Comparison of ENCODE assay signal across 15 cellular contexts in genomic region chr1:53366901-53367502, GRCh38. TPM values are rescaled to one million over a fixed set of nuclear protein-coding genes. Genes with fewer than 3 reads are reported as not detected.
A peak's percentile ranks its signal among the peaks of the same experiment; 100 is the strongest.
DNase-seq lines count a peak whose midpoint lies in the region; ATAC-seq and TF ChIP-seq lines count a peak whose summit lies in the region.
"Had no signal": no experiment of that assay in that cellular context is flagged by ENCODE, and none has a peak within 500 bp of the region (broad histone marks: within the 10 kb centered on the region; RNA-seq: fewer than 3 reads in every experiment).

No MANE protein-coding gene starts in this region.

- no peaks in the 10 kb centered on the region for H3K9me3 Mint-ChIP-seq in memory B cell
- H3K9me3 Mint-ChIP-seq in natural killer cell treated with Interleukin-12 subunit alpha and Interleukin-12 subunit beta and Interleukin-15 and Interleukin-18, amount 100 ng/mL, for 72 hours = no peaks in the 10 kb centered on the region

- no peaks in the 10 kb centered on the region for H3K9me3 ChIP-seq in left ventricle myocardium inferior (replicated peaks)
- H3K9me3 ChIP-seq in WERI-Rb-1 (ENCODE audit: severe bottlenecking) = no peaks in the 10 kb centered on the region
- H3K9me3 ChIP-seq: mucosa of descending colon had no signal

- no peaks in the 10 kb centered on the region for H3K27me3 Mint-ChIP-seq in memory B cell
- no peaks in the 10 kb centered on the region for H3K27me3 Mint-ChIP-seq in natural killer cell treated with Interleukin-12 subunit alpha and Interleukin-12 subunit beta and Interleukin-15 and Interleukin-18, amount 100 ng/mL, for 72 hours

- H3K27ac Mint-ChIP-seq in memory B cell = peak overlapping the region; percentile 94
- no peak overlapping the region for H3K27ac Mint-ChIP-seq in natural killer cell treated with Interleukin-12 subunit alpha and Interleukin-12 subunit beta and Interleukin-15 and Interleukin-18, amount 100 ng/mL, for 72 hours

- no peak for TF ChIP-seq CTCF in left ventricle myocardium inferior (IDR thresholded peaks at IDR 0.05; ENCODE audit: borderline replicate concordance)
- no peak for TF ChIP-seq CTCF in WERI-Rb-1 (IDR thresholded peaks at IDR 0.05; ENCODE audit: low read depth, low read length)

- H3K4me3 Mint-ChIP-seq in memory B cell = peak overlapping the region; percentile 98
- no peak overlapping the region for H3K4me3 Mint-ChIP-seq in natural killer cell treated with Interleukin-12 subunit alpha and Interleukin-12 subunit beta and Interleukin-15 and Interleukin-18, amount 100 ng/mL, for 72 hours
- H3K4me3 Mint-ChIP-seq: brain had no signal

- ATAC-seq in Right ventricle myocardium superior (ENCODE audit: poor library complexity) (no peak), memory B cell (ENCODE audit: low read depth) (no peak), GM18909 (IDR thresholded peaks at IDR 0.05; ENCODE audit: poor library complexity, unreplicated experiment) (no peak), GM19467 (IDR thresholded peaks at IDR 0.05; ENCODE audit: unreplicated experiment) (no peak)
- ATAC-seq in natural killer cell treated with Interleukin-12 subunit alpha and Interleukin-12 subunit beta and Interleukin-15 and Interleukin-18, amount 100 ng/mL, for 72 hours = no peak

- H3K27me3 ChIP-seq in left ventricle myocardium inferior (ENCODE audit: low read depth) (peaks cover 53% of the 10 kb centered on the region), WERI-Rb-1 (ENCODE audit: insufficient read depth, low read depth, severe bottlenecking) (no peaks in the 10 kb centered on the region)

- intact Hi-C loops in left ventricle myocardium inferior (cut with micrococcal nuclease) = no loop called here
- intact Hi-C loops in Right ventricle myocardium superior (cut with DNase I) = no loop called here

- H3K36me3 Mint-ChIP-seq in memory B cell = peaks cover 23% of the 10 kb centered on the region
- H3K36me3 Mint-ChIP-seq in natural killer cell treated with Interleukin-12 subunit alpha and Interleukin-12 subunit beta and Interleukin-15 and Interleukin-18, amount 100 ng/mL, for 72 hours = no peaks in the 10 kb centered on the region
- H3K36me3 Mint-ChIP-seq: brain had no signal

- H3K4me1 Mint-ChIP-seq in memory B cell = peaks cover 39% of the 10 kb centered on the region
- H3K4me1 Mint-ChIP-seq in natural killer cell treated with Interleukin-12 subunit alpha and Interleukin-12 subunit beta and Interleukin-15 and Interleukin-18, amount 100 ng/mL, for 72 hours (ENCODE audit: low read depth in 2 of 2) = peaks cover 10 to 13% of the 10 kb centered on the region in 2 donors

- DNase-seq in left ventricle myocardium inferior = no peak
- DNase-seq in Right ventricle myocardium superior = no peak
- DNase-seq in WERI-Rb-1 = peak; percentile 5
- no peak for DNase-seq in memory B cell (ENCODE audit: low spot score in 2 of 2)
- DNase-seq in natural killer cell treated with Interleukin-12 subunit alpha and Interleukin-12 subunit beta and Interleukin-15 and Interleukin-18, amount 100 ng/mL, for 72 hours (ENCODE audit: low spot score) = no peak
- no peak for DNase-seq in stimulated activated CD4-positive, alpha-beta T cell treated with anti-CD3 and anti-CD28 coated beads, Interleukin-15, amount 100 ng/mL, for 24 hours
- DNase-seq: AML-193, DMS79 treated with DMSO at 0.1 percent for 48 hours, GM23248, mucosa of descending colon, NCI-H1694, SIG-M5 had no signal

- H3K36me3 ChIP-seq in left ventricle myocardium inferior = no peaks in the 10 kb centered on the region
- no peaks in the 10 kb centered on the region for H3K36me3 ChIP-seq in WERI-Rb-1

- no peak overlapping the region for H3K27ac ChIP-seq in left ventricle myocardium inferior (replicated peaks)
- H3K27ac ChIP-seq in WERI-Rb-1 = no peak overlapping the region; the same call in 1 of the 2 replicates
- H3K27ac ChIP-seq: GM23248 had no signal

- no peaks in the 10 kb centered on the region for H3K4me1 ChIP-seq in left ventricle myocardium inferior

- H3K4me3 ChIP-seq in left ventricle myocardium inferior = peak overlapping the region; percentile 17
- no peak overlapping the region for H3K4me3 ChIP-seq in WERI-Rb-1 (ENCODE audit: low read depth, low read length)
- H3K4me3 ChIP-seq: GM23248, mucosa of descending colon had no signal

RNA-seq across cellular contexts. Expression of gene LRP8, which starts 39.1 kb away (rescaled TPM):
- 1.8 TPM for total RNA-seq in left ventricle myocardium inferior
- total RNA-seq in Right ventricle myocardium superior = 1.5 TPM
- 100 to 1,000 TPM in 1 of 2 donors, 10 to 100 TPM in 1; 87.8 to 194 TPM for total RNA-seq in natural killer cell treated with Interleukin-12 subunit alpha and Interleukin-12 subunit beta and Interleukin-15 and Interleukin-18, amount 100 ng/mL, for 72 hours

Comparison
In these comparisons a context has a peak if more than half of its experiments do, and no peak if none do; other contexts are left out.
1. RNA of gene LRP8, which starts 39.1 kb away (total RNA-seq): 87.8 to 194 TPM in natural killer cell treated with Interleukin-12 subunit alpha and Interleukin-12 subunit beta and Interleukin-15 and Interleukin-18, amount 100 ng/mL, for 72 hours; 1.8 TPM in left ventricle myocardium inferior (single experiment) and 1.5 TPM in Right ventricle myocardium superior (single experiment); every median in the first group is over 10 times any median in the second.